17 cellular contexts compared by ENCODE assay signal in the genomic region with DNA sequence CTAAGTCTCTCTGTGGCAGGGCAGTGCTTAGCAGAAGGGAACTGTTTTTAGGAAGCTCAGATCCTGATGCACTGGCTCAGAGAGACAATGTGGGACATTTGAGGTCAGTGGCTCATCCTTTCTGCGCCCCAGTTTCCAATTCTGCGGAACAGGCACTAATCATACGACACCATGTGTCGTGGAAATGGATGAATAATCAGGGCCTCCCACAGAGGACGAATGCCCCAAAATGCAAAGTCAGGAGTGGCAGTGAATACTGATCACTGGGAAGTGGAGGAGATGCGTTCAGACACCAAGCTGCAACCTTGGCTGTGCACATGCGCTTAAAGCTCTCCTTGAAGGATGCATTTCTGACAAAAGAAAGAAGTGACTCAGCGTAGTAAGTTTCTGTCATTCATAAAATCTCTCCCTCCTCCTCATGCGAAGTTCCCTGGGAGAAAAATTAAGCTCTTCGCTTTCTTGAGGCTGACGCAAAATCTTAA. TPM values are rescaled to one million over a fixed set of nuclear protein-coding genes. Genes with fewer than 3 reads are reported as not detected.
DNase-seq lines count a peak whose midpoint lies in the region; ATAC-seq and TF ChIP-seq lines count a peak whose summit lies in the region.
"Had no signal": no experiment of that assay in that cellular context is flagged by ENCODE, and none has a peak within 500 bp of the region (broad histone marks: within the 10 kb centered on the region; RNA-seq: fewer than 3 reads in every experiment).

No MANE protein-coding gene starts in this region.

- H3K9me3 ChIP-seq in OCI-LY3 (ENCODE audit: insufficient read depth, low read length) = no peaks in the 10 kb centered on the region
- H3K9me3 ChIP-seq: transverse colon had no signal

- H4K20me1 ChIP-seq in GM23338 (replicated peaks; ENCODE audit: insufficient read depth) (no peaks in the 10 kb centered on the region), OCI-LY3 (ENCODE audit: insufficient read depth, low read length) (no peaks in the 10 kb centered on the region)

- H3K27ac Mint-ChIP-seq in GM23338 = no peak overlapping the region
- H3K27ac Mint-ChIP-seq: stimulated activated naive CD8-positive, alpha-beta T cell treated with anti-CD3 and anti-CD28 coated beads, Interleukin-15, amount 100 ng/mL, for 72 hours had no signal

- H3K36me3 Mint-ChIP-seq in GM23338 (ENCODE audit: low read depth) = peaks cover 6% of the 10 kb centered on the region; the same call in 1 of the 3 replicates

- H2AFZ ChIP-seq in GM23338 (0 out of 2 replicates have a peak overlapping the region, but pooled peaks have one; percentile 59), OCI-LY3 (ENCODE audit: low read depth, low read length) (no peak overlapping the region)

- no peak overlapping the region for H3K27ac ChIP-seq in GM23338 (ENCODE audit: low read depth)
- H3K27ac ChIP-seq in OCI-LY3 (ENCODE audit: low read length) = no peak overlapping the region
- no peak overlapping the region for H3K27ac ChIP-seq in caudate nucleus (ENCODE audit: low read depth, low read length)
- H3K27ac ChIP-seq: RWPE1, transverse colon had no signal

- H3K4me3 Mint-ChIP-seq in GM23338 = no peak overlapping the region
- H3K4me3 Mint-ChIP-seq: stimulated activated naive CD8-positive, alpha-beta T cell treated with anti-CD3 and anti-CD28 coated beads, Interleukin-15, amount 100 ng/mL, for 72 hours had no signal

- H3K79me2 ChIP-seq in GM23338 (replicated peaks; ENCODE audit: insufficient read depth) (no peaks in the 10 kb centered on the region), OCI-LY3 (ENCODE audit: low read length) (no peaks in the 10 kb centered on the region)

- peaks cover 9% of the 10 kb centered on the region for H3K9me3 Mint-ChIP-seq in GM23338

- no peak overlapping the region for H3K4me2 ChIP-seq in GM23338
- H3K4me2 ChIP-seq in OCI-LY3 (ENCODE audit: low read length) = peak overlapping the region; percentile 57

- H3K27me3 ChIP-seq in GM23338 (ENCODE audit: insufficient read depth) (no peaks in the 10 kb centered on the region), OCI-LY3 (ENCODE audit: low read depth, low read length) (peaks cover 63% of the 10 kb centered on the region)
- H3K27me3 ChIP-seq: transverse colon had no signal

- H3K36me3 ChIP-seq in GM23338 (ENCODE audit: insufficient read depth) (no peaks in the 10 kb centered on the region), OCI-LY3 (replicated peaks; ENCODE audit: low read depth, low read length) (no peaks in the 10 kb centered on the region)
- H3K36me3 ChIP-seq: transverse colon had no signal

- no peak for TF ChIP-seq CTCF in GM23338 (conservative IDR thresholded peaks at IDR 0.05; ENCODE audit: low read depth in 2 of 2)
- TF ChIP-seq CTCF in OCI-LY3 (IDR thresholded peaks at IDR 0.05; ENCODE audit: low read depth, low read length) = no peak
- no peak for TF ChIP-seq CTCF in GM13976 (IDR thresholded peaks at IDR 0.05; ENCODE audit: borderline replicate concordance, control extremely low read depth, extremely low read depth, insufficient read depth, missing control alignments)

- ATAC-seq in GM23338 = no peak
- ATAC-seq in HG03108 (IDR thresholded peaks at IDR 0.05; ENCODE audit: unreplicated experiment) = no peak
- ATAC-seq: stimulated activated naive CD8-positive, alpha-beta T cell treated with anti-CD3 and anti-CD28 coated beads, Interleukin-15, amount 100 ng/mL, for 72 hours had no signal

- H3K4me3 ChIP-seq in GM23338 (no peak overlapping the region), OCI-LY3 (ENCODE audit: low read length) (peak overlapping the region; percentile 30; the same call in 1 of the 2 replicates)
- H3K4me3 ChIP-seq: transverse colon had no signal

- peaks cover 4% of the 10 kb centered on the region for H3K27me3 Mint-ChIP-seq in GM23338 (ENCODE audit: insufficient read depth, low read depth, poor library complexity)

- no peak overlapping the region for H3K9ac ChIP-seq in OCI-LY3 (ENCODE audit: low read length)

- H3F3A ChIP-seq in GM23338 (replicated peaks; ENCODE audit: low read depth) = no peaks in the 10 kb centered on the region

- H3K4me1 ChIP-seq in GM23338 (ENCODE audit: insufficient read depth) (no peaks in the 10 kb centered on the region), OCI-LY3 (ENCODE audit: low read length) (peaks cover 25% of the 10 kb centered on the region)

- no peaks in the 10 kb centered on the region for H3K9me2 ChIP-seq in GM23338 (ENCODE audit: insufficient read depth)

- H3K4me1 Mint-ChIP-seq in GM23338 = peaks cover 3% of the 10 kb centered on the region; the same call in 1 of the 3 replicates

- DNase-seq in GM23338 (ENCODE audit: low spot score) = no peak
- peak in 33 of 61 donors; percentile 8 to 86 (median 39) for DNase-seq in caudate nucleus (lab: John Stamatoyannopoulos, UW)
- DNase-seq in pons (ENCODE audit: low spot score) = peak; percentile 68
- no peak for DNase-seq in NCI-H2196 treated with DMSO at 0.1 percent for 48 hours (lab: John Stamatoyannopoulos, UW; ENCODE audit: unreplicated experiment)
- no peak for DNase-seq in GM13976 (ENCODE audit: low spot score)
- no peak for DNase-seq in AG08396 (ENCODE audit: low spot score)
- DNase-seq: activated naive CD4-positive, alpha-beta T cell; central memory CD4-positive, alpha-beta T cell; effector CD8-positive, alpha-beta T cell; glutamatergic neuron; NCI-H146; right cardiac atrium; stimulated activated naive CD8-positive, alpha-beta T cell treated with anti-CD3 and anti-CD28 coated beads, Interleukin-15, amount 100 ng/mL, for 72 hours; transverse colon had no signal

- in situ Hi-C loops in GM13976 (cut with MboI; ENCODE audit: low sequenced_read_pairs, unreplicated experiment) = loop anchor here (10.0 kb wide), 1 partner anchor 206 kb away; no protein-coding TSS in a partner anchor

TF ChIP-seq in GM23338, 12 proteins besides CTCF, POLR2A, EP300 and RAD21:
- TF ChIP-seq ZNF114 (CRISPR knock-in tag; IDR thresholded peaks at IDR 0.05) (no peak), STAT1 (IDR thresholded peaks at IDR 0.05; ENCODE audit: unreplicated experiment) (no peak), ZNF331 (CRISPR knock-in tag; IDR thresholded peaks at IDR 0.05; ENCODE audit: low read depth) (no peak), NANOG (IDR thresholded peaks at IDR 0.05; ENCODE audit: borderline replicate concordance) (no peak), CREB1 (CRISPR knock-in tag; IDR thresholded peaks at IDR 0.05; ENCODE audit: low read depth) (no peak), EZH2phosphoT487 (IDR thresholded peaks at IDR 0.05; ENCODE audit: unreplicated experiment) (no peak), EZH2 (IDR thresholded peaks at IDR 0.05; ENCODE audit: low read depth, unreplicated experiment) (no peak), ETS1 (IDR thresholded peaks at IDR 0.05) (no peak)
TF ChIP-seq in GM23338: peak in this region for 0.

RNA-seq across cellular contexts. Expression of gene ECHDC3, which starts 21.9 kb away (rescaled TPM):
- 48.6 and 50.1 TPM in 2 replicates for total RNA-seq in GM23338 (2014; rRNA removed; shearing (Covaris generic))
- polyA plus RNA-seq in GM23338 (2016; fragmentation: Nextera tagmentation; extraction: Ambion mirVana) = 13.5 and 16.3 TPM in 2 replicates

Comparison
In these comparisons a context has a peak if more than half of its experiments do, and no peak if none do; other contexts are left out.
1. DNase-seq: peak in caudate nucleus (33 of 61) and pons (single experiment); none in GM23338 (single experiment), NCI-H2196 treated with DMSO at 0.1 percent for 48 hours (single experiment), GM13976 (single experiment) and AG08396 (single experiment).